18 cellular contexts compared by ENCODE assay signal in the genomic region with DNA sequence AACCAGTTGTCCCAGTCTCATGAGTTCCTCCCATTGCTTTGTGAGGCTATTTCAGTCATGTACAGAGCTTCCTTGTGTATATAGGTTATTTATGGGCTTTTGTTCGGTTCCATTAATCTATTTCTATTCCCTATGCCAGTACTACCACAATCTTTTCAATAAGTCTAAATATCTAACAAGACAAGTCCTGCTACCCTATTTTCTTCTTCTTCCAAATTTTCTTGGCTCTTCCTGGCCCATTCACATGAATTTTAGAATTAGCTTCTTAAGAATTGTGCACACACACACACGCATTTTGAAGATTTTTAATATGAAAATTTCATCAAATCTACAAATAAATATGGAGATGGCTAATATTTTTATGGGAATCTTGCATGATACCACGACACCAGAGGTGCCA. TPM values are rescaled to one million over a fixed set of nuclear protein-coding genes. Genes with fewer than 3 reads are reported as not detected.
DNase-seq lines count a peak whose midpoint lies in the region; ATAC-seq, FAIRE-seq and TF ChIP-seq lines count a peak whose summit lies in the region.
"Had no signal": no experiment of that assay in that cellular context is flagged by ENCODE, and none has a peak within 500 bp of the region (broad histone marks: within the 10 kb centered on the region; RNA-seq: fewer than 3 reads in every experiment).

No MANE protein-coding gene starts in this region.

- peak; percentile 37 for FAIRE-seq in GM19239 (lab: Jason Lieb, UNC)
- FAIRE-seq: A549, GM12891 had no signal

- intact Hi-C loops in PC-9 (cut with micrococcal nuclease; ENCODE audit: unreplicated experiment), result no loop called here

- no peaks in the 10 kb centered on the region for H3K36me3 ChIP-seq in PC-9 (ENCODE audit: low read depth)
- H3K36me3 ChIP-seq: BLaER1 treated with 17β-estradiol and CSF1 and Interleukin-3, amounts not matched to agents 10 nM and 100 nM had no signal

- no peaks in the 10 kb centered on the region for H3K79me2 ChIP-seq in PC-9 (ENCODE audit: low read depth)

- no TSS peak for BruUV-seq in PC-9 (replicated peaks; lab: Mats Ljungman, UMichigan)

- DNase-seq in DMS 273 (lab: John Stamatoyannopoulos, UW; ENCODE audit: unreplicated experiment) (peak; percentile 18), DMS 273 treated with DMSO at 0.1 percent for 48 hours (lab: John Stamatoyannopoulos, UW) (no peak), GM19239 (ENCODE audit: insufficient read length, low spot score) (no peak), PC-9 (no peak), NCI-H748 (lab: John Stamatoyannopoulos, UW; ENCODE audit: unreplicated experiment) (no peak)
- DNase-seq: AML-193; Caco-2; Calu3; CD4-positive, alpha-beta T cell; CD8-positive, alpha-beta T cell; DMS79 treated with DMSO at 0.1 percent for 48 hours; GF-D8 had no signal

- POLR2A ChIA-PET in PC-9 (lab: Charles Lee; ENCODE audit: unreplicated experiment), result no interaction called here

- no peak for TF ChIP-seq CTCF in PC-9 (conservative IDR thresholded peaks at IDR 0.05)

- no peaks in the 10 kb centered on the region for H3F3A ChIP-seq in PC-9 (ENCODE audit: insufficient read depth, low read depth)

- no peak overlapping the region for H3K27ac ChIP-seq in PC-9
- H3K27ac ChIP-seq: 22Rv1; A549; BLaER1 treated with 17β-estradiol and CSF1 and Interleukin-3, amounts not matched to agents 10 nM and 100 nM; C4-2B had no signal

- H3K9me3 ChIP-seq in PC-9 (ENCODE audit: insufficient read depth, low read depth), result no peaks in the 10 kb centered on the region
- H3K9me3 ChIP-seq: A549; BLaER1 treated with 17β-estradiol and CSF1 and Interleukin-3, amounts not matched to agents 10 nM and 100 nM; Caco-2 had no signal

- H3K9me2 ChIP-seq in PC-9 (ENCODE audit: insufficient read depth), result no peaks in the 10 kb centered on the region

- CTCF ChIA-PET in PC-9 (lab: Charles Lee), result interaction anchor here (0.6 kb wide), 1 partner anchor 93 kb away, joined by 5 read pairs; no protein-coding TSS in a partner anchor

- H3K4me3 ChIP-seq in PC-9, result no peak overlapping the region
- H3K4me3 ChIP-seq: A549; BLaER1 treated with 17β-estradiol and CSF1 and Interleukin-3, amounts not matched to agents 10 nM and 100 nM had no signal

- no peaks in the 10 kb centered on the region for H3K4me1 ChIP-seq in PC-9 (replicated peaks; ENCODE audit: insufficient read depth)
- H3K4me1 ChIP-seq: A549, Caco-2 had no signal

- no peak for ATAC-seq in GM21390 (IDR thresholded peaks at IDR 0.05; ENCODE audit: unreplicated experiment)
- ATAC-seq: A549; CD8-positive, alpha-beta T cell had no signal

- no peaks in the 10 kb centered on the region for H4K20me1 ChIP-seq in PC-9 (ENCODE audit: insufficient read depth)
- H4K20me1 ChIP-seq: BLaER1 treated with 17β-estradiol and CSF1 and Interleukin-3, amounts not matched to agents 10 nM and 100 nM had no signal

- no peak overlapping the region for H3K4me2 ChIP-seq in PC-9
- H3K4me2 ChIP-seq: A549; BLaER1 treated with 17β-estradiol and CSF1 and Interleukin-3, amounts not matched to agents 10 nM and 100 nM had no signal

- no peaks in the 10 kb centered on the region for H3K27me3 ChIP-seq in PC-9 (ENCODE audit: insufficient read depth, low read depth)
- H3K27me3 ChIP-seq: BLaER1 treated with 17β-estradiol and CSF1 and Interleukin-3, amounts not matched to agents 10 nM and 100 nM had no signal

- 0 out of 2 replicates have a peak overlapping the region, but pooled peaks have one; percentile 22 for H2AFZ ChIP-seq in PC-9

RNA-seq across cellular contexts. Expression of a gene that starts 33.8 kb away (rescaled TPM):
- total RNA-seq in PC-9 (2021), result 10.2 and 10.8 TPM in 2 replicates
